2 cellular contexts compared by ENCODE assay signal in genomic region chr4:41957634-41958033, GRCh38.
TF ChIP-seq lines count a peak whose summit lies in the region.

No MANE protein-coding gene starts in this region.

TF ChIP-seq in HEK293, 187 proteins besides CTCF, POLR2A, EP300 and RAD21:
- TF ChIP-seq ZNF768 (tag by site-specific recombination; IDR thresholded peaks at IDR 0.05) (no peak), OVOL3 (tag by site-specific recombination; IDR thresholded peaks at IDR 0.05) (no peak), ZNF654 (tag by site-specific recombination; IDR thresholded peaks at IDR 0.05; ENCODE audit: low read depth) (peak; percentile 58), ZNF529 (tag by site-specific recombination; IDR thresholded peaks at IDR 0.05; ENCODE audit: insufficient replicate concordance) (no peak)

TF ChIP-seq in HepG2, 621 proteins besides CTCF, POLR2A, EP300 and RAD21:
- TF ChIP-seq HMGA1 (CRISPR knock-in tag; conservative IDR thresholded peaks at IDR 0.05) (no peak), NFE2L2 (IDR thresholded peaks at IDR 0.05; ENCODE audit: low read length) (peak; percentile 50; the same call in 1 of the 2 replicates), ZNF234 (CRISPR knock-in tag; conservative IDR thresholded peaks at IDR 0.05) (no peak), ZNF121 (CRISPR knock-in tag; IDR thresholded peaks at IDR 0.05) (no peak), RFX5 (IDR thresholded peaks at IDR 0.05; ENCODE audit: low read depth, low read length) (peak; percentile 25; the same call in 1 of the 2 replicates), MAFK (conservative IDR thresholded peaks at IDR 0.05 in 1 of 2, IDR thresholded peaks at IDR 0.05 in 1 of 2; ENCODE audit: low read length in 2 of 2) (peak; percentile 100), STAG1 (CRISPR knock-in tag; IDR thresholded peaks at IDR 0.05) (peak; percentile 49), MAFF (IDR thresholded peaks at IDR 0.05; ENCODE audit: low read depth, low read length) (peak; percentile 100), MAFG (CRISPR knock-in tag; IDR thresholded peaks at IDR 0.05) (peak; percentile 83)
